In the genomic region with DNA sequence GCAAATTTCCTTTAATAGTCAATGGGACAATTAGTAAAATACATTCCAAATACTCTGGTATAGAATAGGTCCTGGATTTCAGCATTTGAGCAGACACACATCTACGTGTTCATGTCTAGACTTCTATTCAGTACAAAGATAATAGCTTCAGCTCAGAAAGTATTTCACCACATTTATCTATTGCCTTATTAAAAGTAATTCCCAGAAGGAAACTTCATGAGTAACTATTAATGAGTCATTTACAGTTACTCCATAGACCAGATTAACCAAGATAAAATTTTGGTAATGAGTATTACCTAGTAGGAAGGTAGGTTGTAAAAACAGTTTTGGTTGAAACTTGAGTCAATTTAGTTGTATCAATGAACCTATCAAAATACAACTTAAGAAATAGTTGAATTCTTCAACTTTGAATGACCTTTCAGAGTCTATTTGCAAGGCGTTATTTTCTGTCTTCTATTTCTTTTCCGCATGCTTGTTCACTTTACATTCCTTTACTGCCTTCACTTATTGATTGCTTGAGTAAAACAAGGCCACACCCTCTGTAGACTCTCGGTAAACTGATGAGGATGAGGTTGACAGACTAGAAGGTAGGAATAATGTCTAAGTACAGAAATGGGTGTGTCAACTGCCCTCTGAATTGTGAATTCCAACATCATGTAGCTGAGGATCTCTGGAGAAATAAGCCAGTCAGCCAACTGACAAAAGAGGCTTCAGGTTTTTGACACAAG, we compare ENCODE assay signal across 13 cellular contexts.
"Had no signal": no experiment of that assay in that cellular context is flagged by ENCODE, and none has a peak within 500 bp of the region (broad histone marks: within the 10 kb centered on the region; RNA-seq: fewer than 3 reads in every experiment).

No MANE protein-coding gene starts in this region.

- H3K4me3 ChIP-seq: esophagus squamous epithelium, lower lobe of right lung, skin epidermis, stomach, thoracic aorta had no signal

- DNase-seq: activated CD4-positive, alpha-beta T cell treated with anti-CD3 and anti-CD28 coated beads for 4 hours; activated CD8-positive, alpha-beta memory T cell treated with anti-CD3 and anti-CD28 coated beads, Interleukin-2, amount 50 U/mL, for 48 hours; activated CD8-positive, alpha-beta T cell treated with anti-CD3 and anti-CD28 coated beads, Interleukin-2, amount 10 ng/mL, durations not matched to agents 7 days and 5 days; activated naive CD4-positive, alpha-beta T cell treated with Interleukin-2 at 50 U/mL for 16 hours; activated naive CD8-positive, alpha-beta T cell treated with anti-CD3 and anti-CD28 coated beads, Interleukin-2, amount 50 U/mL, for 24 hours; dermis blood vessel endothelial cell; esophagus squamous epithelium; hypothalamus; lower lobe of right lung; naive thymus-derived CD4-positive, alpha-beta T cell; stomach had no signal

- H3K27ac ChIP-seq: esophagus squamous epithelium, lower lobe of right lung, stomach, thoracic aorta had no signal

- ATAC-seq: activated CD8-positive, alpha-beta T cell treated with anti-CD3 and anti-CD28 coated beads, Interleukin-2, amount 10 ng/mL, durations not matched to agents 7 days and 5 days; activated naive CD8-positive, alpha-beta T cell treated with anti-CD3 and anti-CD28 coated beads, Interleukin-2, amount 50 U/mL, for 24 hours; lower lobe of right lung; naive thymus-derived CD4-positive, alpha-beta T cell had no signal

- H3K9me3 ChIP-seq: esophagus squamous epithelium, lower lobe of right lung, stomach, thoracic aorta had no signal

- H3K27me3 ChIP-seq: esophagus squamous epithelium, stomach had no signal

- H3K36me3 ChIP-seq: esophagus squamous epithelium, lower lobe of right lung, stomach, thoracic aorta had no signal
